Comparison of ENCODE assay signal across 8 cellular contexts in the genomic region with DNA sequence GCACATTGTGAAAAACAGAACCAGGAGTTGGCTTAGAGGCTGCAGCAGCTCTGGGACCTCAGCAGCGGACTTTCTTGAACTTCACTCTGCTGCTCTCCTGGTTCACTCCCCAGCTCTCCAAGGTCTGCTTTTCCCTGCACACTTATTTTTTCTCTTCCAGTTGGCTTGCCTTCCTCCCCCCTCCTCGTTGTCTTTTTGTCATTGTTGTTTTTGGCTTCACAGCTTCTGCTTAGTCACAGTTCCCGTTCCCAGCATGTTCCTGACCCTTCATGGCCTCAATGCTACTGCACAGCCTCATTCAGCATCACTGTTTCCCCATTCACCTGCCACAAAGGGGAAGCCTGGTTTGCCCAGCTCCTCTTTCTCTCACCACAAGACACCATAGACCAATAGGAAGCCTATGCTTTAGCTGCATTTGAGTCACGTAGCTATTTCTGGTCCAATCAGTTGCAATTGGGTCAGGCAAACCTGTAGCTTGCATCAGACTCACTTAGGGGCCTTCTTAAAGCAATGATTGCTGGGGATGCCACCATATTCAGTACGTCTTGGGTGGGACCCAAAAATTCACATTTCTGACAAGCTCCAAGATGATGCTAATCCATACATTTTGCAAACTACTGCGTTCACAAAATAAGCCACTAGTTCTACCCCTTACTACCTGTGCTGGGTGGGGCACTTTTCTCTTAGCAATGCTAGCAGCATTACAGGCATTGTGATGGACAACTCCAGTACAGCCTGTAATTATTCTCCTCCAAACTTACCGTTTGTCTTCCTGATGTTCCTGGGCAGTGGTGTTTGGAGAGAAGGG. TPM values are rescaled to one million over a fixed set of nuclear protein-coding genes. Genes with fewer than 3 reads are reported as not detected.
DNase-seq lines count a peak whose midpoint lies in the region; ATAC-seq and TF ChIP-seq lines count a peak whose summit lies in the region.

No MANE protein-coding gene starts in this region.

- intact Hi-C loops in left cardiac atrium (cut with DNase I), result no loop called here

- H3K27ac ChIP-seq in VCaP (peak overlapping the region; percentile 35), thoracic aorta (peak overlapping the region; percentile 62 to 63)

- peak in 2 of 3 donors; percentile 12 to 44 for DNase-seq in stimulated activated CD4-positive, alpha-beta T cell treated with anti-CD3 and anti-CD28 coated beads, Interleukin-12 subunit alpha, Interleukin-12 subunit beta, amount 100 ng/mL, for 48 hours (ENCODE audit: low read depth in 2 of 3, low spot score in 1 of 3)
- DNase-seq in stimulated activated CD4-positive, alpha-beta T cell treated with anti-CD3 and anti-CD28 coated beads, Interleukin-4, amount 100 ng/mL, for 4 hours, result no peak
- DNase-seq in left cardiac atrium (peak; percentile 50), thoracic aorta (ENCODE audit: low spot score) (peak; percentile 41), G401 (ENCODE audit: low spot score) (no peak)

- H3K36me3 ChIP-seq in thoracic aorta, result no peaks in the 10 kb centered on the region

- TF ChIP-seq CTCF in VCaP (conservative IDR thresholded peaks at IDR 0.05) (no peak), thoracic aorta (IDR thresholded peaks at IDR 0.05) (no peak)

- peak overlapping the region; percentile 53 for H3K4me3 ChIP-seq in thoracic aorta

- in situ Hi-C loops in G401 (cut with HindIII; ENCODE audit: low sequenced_read_pairs), result no loop called here

- no peaks in the 10 kb centered on the region for H3K9me3 ChIP-seq in thoracic aorta

- peaks cover 4 to 14% of the 10 kb centered on the region in 2 donors for H3K4me1 ChIP-seq in thoracic aorta (ENCODE audit: control insufficient read depth in 1 of 2, low read depth in 2 of 2)

- H3K27me3 ChIP-seq in thoracic aorta (replicated peaks; ENCODE audit: insufficient read depth), result no peaks in the 10 kb centered on the region

- peak; percentile 71 for ATAC-seq in HG03378 (IDR thresholded peaks at IDR 0.05; ENCODE audit: unreplicated experiment)
- ATAC-seq in left cardiac atrium, result peak; percentile 84 to 92
- peak; percentile 86 for ATAC-seq in thoracic aorta (ENCODE audit: insufficient number of reproducible peaks, low FRiP score, low read depth)
- ATAC-seq in GM18861 (IDR thresholded peaks at IDR 0.05; ENCODE audit: unreplicated experiment), result no peak

RNA-seq across cellular contexts. Expression of a gene that starts 7.8 kb away (rescaled TPM):
- total RNA-seq in left cardiac atrium, result 10 to 100 TPM; 12.0 to 13.0 TPM
- 10 to 100 TPM; 35.0 to 63.5 TPM for total RNA-seq in thoracic aorta
- total RNA-seq in G401 (2014; rRNA removed; shearing (Covaris generic)), result 30.4 and 31.9 TPM in 2 replicates

RNA-seq across cellular contexts. Expression of a gene that starts 18.3 kb away (rescaled TPM):
- total RNA-seq in left cardiac atrium (10 to 100 TPM; 36.8 to 43.8 TPM), thoracic aorta (100 to 1,000 TPM; 254 to 283 TPM)
- 9.9 and 10.2 TPM in 2 replicates for total RNA-seq in G401 (2014; rRNA removed; shearing (Covaris generic))

Comparison
In these comparisons a context has a peak if more than half of its experiments do, and no peak if none do; other contexts are left out.
1. DNase-seq: peak in stimulated activated CD4-positive, alpha-beta T cell treated with anti-CD3 and anti-CD28 coated beads, Interleukin-12 subunit alpha, Interleukin-12 subunit beta, amount 100 ng/mL, for 48 hours (2 of 3), left cardiac atrium (single experiment) and thoracic aorta (single experiment); none in stimulated activated CD4-positive, alpha-beta T cell treated with anti-CD3 and anti-CD28 coated beads, Interleukin-4, amount 100 ng/mL, for 4 hours (0 of 2) and G401 (single experiment).
2. RNA of a gene that starts 18.3 kb away (total RNA-seq): 254 to 283 TPM in thoracic aorta; 36.8 to 43.8 TPM in left cardiac atrium and 9.9 to 10.2 TPM in G401; every median in the first group is over 4 times any median in the second.